ENCODE assay signal across 24 cellular contexts in genomic region chr2:52369176-52369575, GRCh38.
"Had no signal": no experiment of that assay in that cellular context is flagged by ENCODE, and none has a peak within 500 bp of the region (broad histone marks: within the 10 kb centered on the region; RNA-seq: fewer than 3 reads in every experiment).

No MANE protein-coding gene starts in this region.

- H3K4me2 ChIP-seq: SK-N-SH had no signal

- H3K27ac ChIP-seq: RWPE1 had no signal

- FAIRE-seq: HepG2 had no signal

- H3K9ac ChIP-seq: SK-N-SH had no signal

- H3K9me3 ChIP-seq: SK-N-SH had no signal

- DNase-seq: IMR-90, Kasumi-1, KG1, MM.1S, MV-4-11, NCI-H1048, NCI-H1105, NCI-H1436 treated with DMSO at 0.1 percent for 48 hours, NCI-H1694, NCI-H187 treated with DMSO at 0.1 percent for 48 hours, NCI-H2029 treated with DMSO at 0.1 percent for 48 hours, NCI-H2171 treated with DMSO at 0.1 percent for 48 hours, NCI-H345, NCI-H446 treated with DMSO at 0.1 percent for 48 hours, NCI-H524, NCI-H526 treated with DMSO at 0.1 percent for 48 hours, NCI-H774, SHP77, SK-N-SH, SW 1271, T-cell had no signal

- ATAC-seq: HepG2, Panc1, T-cell had no signal

- H3K9me2 ChIP-seq: SK-N-SH had no signal
